Comparison of ENCODE assay signal across 10 cellular contexts in the genomic region with DNA sequence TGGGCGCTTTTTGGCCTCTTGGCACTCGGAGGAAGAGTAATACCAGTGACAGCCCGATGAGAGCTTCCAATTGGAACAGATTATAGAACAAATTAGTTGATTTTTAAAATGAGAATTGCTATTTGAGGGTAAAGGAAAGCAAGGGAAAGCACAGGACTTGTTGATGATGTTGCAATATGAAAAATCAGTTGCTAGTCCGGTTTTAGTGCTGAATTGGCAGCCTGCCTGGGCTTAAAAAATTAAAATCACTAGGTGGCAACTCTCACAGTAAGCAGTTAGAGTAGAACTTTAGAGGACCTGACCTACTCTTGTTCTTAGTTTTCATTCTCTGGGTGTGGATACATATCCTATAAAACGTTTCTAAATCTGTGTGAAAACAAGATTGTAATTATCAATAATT. TPM values are rescaled to one million over a fixed set of nuclear protein-coding genes. Genes with fewer than 3 reads are reported as not detected.
A peak's percentile ranks its signal among the peaks of the same experiment; 100 is the strongest.
DNase-seq lines count a peak whose midpoint lies in the region; ATAC-seq and TF ChIP-seq lines count a peak whose summit lies in the region.
"Had no signal": no experiment of that assay in that cellular context is flagged by ENCODE, and none has a peak within 500 bp of the region (broad histone marks: within the 10 kb centered on the region; RNA-seq: fewer than 3 reads in every experiment).

No MANE protein-coding gene starts in this region.

- no peak overlapping the region for H2AFZ ChIP-seq in smooth muscle cell (ENCODE audit: low read depth)
- no peak overlapping the region for H2AFZ ChIP-seq in H9 (ENCODE audit: low read length)

- H3F3A ChIP-seq in smooth muscle cell (ENCODE audit: low read depth) = peaks cover 5% of the 10 kb centered on the region

- TF ChIP-seq CTCF in foreskin keratinocyte (conservative IDR thresholded peaks at IDR 0.05) (peak; percentile 32), smooth muscle cell (IDR thresholded peaks at IDR 0.05; ENCODE audit: borderline replicate concordance, insufficient read depth, poor library complexity, severe bottlenecking) (no peak), H9 (conservative IDR thresholded peaks at IDR 0.05) (no peak)

- WGBS in smooth muscle cell (ENCODE audit: low lambda C conversion rate) = 89% methylated on average over 5 of the region's 5 CpGs
- no CpG with 5 or more reads among the region's 5 CpGs for WGBS in H9 (ENCODE audit: extremely low coverage, insufficient read length, low lambda C conversion rate)

- peak overlapping the region; percentile 40 for H3K27ac Mint-ChIP-seq in activated CD4-positive, alpha-beta memory T cell treated with anti-CD3 and anti-CD28 coated beads for 36 hours
- H3K27ac Mint-ChIP-seq in H9 = no peak overlapping the region

- no peak overlapping the region for H3K56ac ChIP-seq in H9 (ENCODE audit: insufficient read length, low read depth, low read length)

- no peak overlapping the region for H4K8ac ChIP-seq in H9 (replicated peaks; ENCODE audit: insufficient read length, low read depth, low read length)

- POLR2A ChIA-PET in activated CD4-positive, alpha-beta memory T cell treated with anti-CD3 and anti-CD28 coated beads for 36 hours (lab: Charles Lee) = no interaction called here

- H3K4me2 ChIP-seq in smooth muscle cell = no peak overlapping the region
- H3K4me2 ChIP-seq in H9 (ENCODE audit: insufficient read depth, insufficient read length, low read length) = no peak overlapping the region

- CTCF ChIA-PET in activated CD4-positive, alpha-beta memory T cell treated with anti-CD3 and anti-CD28 coated beads for 36 hours (lab: Charles Lee) = no interaction called here

- no peak overlapping the region for H2BK20ac ChIP-seq in H9 (ENCODE audit: low read depth, low read length, poor library complexity, severe bottlenecking)

- no peak overlapping the region for H3K9ac ChIP-seq in smooth muscle cell (ENCODE audit: low read depth)
- no peak overlapping the region for H3K9ac ChIP-seq in H9 (ENCODE audit: extremely low read depth, insufficient read length, low read length)

- peaks cover 2% of the 10 kb centered on the region for H3K79me1 ChIP-seq in H9 (ENCODE audit: insufficient read depth, low read depth, low read length, poor library complexity, severe bottlenecking)

- H3K79me2 ChIP-seq in smooth muscle cell (ENCODE audit: low read depth) (peaks cover 10% of the 10 kb centered on the region), H9 (ENCODE audit: insufficient read depth, low read length) (no peaks in the 10 kb centered on the region)

- DNase-seq in NCI-H345 (lab: John Stamatoyannopoulos, UW) (peak; percentile 5), NCI-H345 treated with DMSO at 0.1 percent for 48 hours (lab: John Stamatoyannopoulos, UW; ENCODE audit: unreplicated experiment) (no peak), foreskin keratinocyte (peak in 1 of 2 donors; percentile 52), smooth muscle cell (lab: John Stamatoyannopoulos, UW; ENCODE audit: unreplicated experiment) (no peak), H9 (no peak), NCI-H82 treated with DMSO at 0.1 percent for 48 hours (lab: John Stamatoyannopoulos, UW; ENCODE audit: unreplicated experiment) (no peak)
- DNase-seq in activated CD4-positive, alpha-beta memory T cell treated with anti-CD3 and anti-CD28 coated beads for 36 hours = no peak
- no peak for DNase-seq in stimulated activated CD8-positive, alpha-beta memory T cell treated with anti-CD3 and anti-CD28 coated beads, Interleukin-4, amount 100 ng/mL, for 48 hours

- H3K9me3 ChIP-seq in smooth muscle cell (replicated peaks; ENCODE audit: low read depth) (no peaks in the 10 kb centered on the region), H9 (ENCODE audit: control insufficient read depth, low read depth, low read length) (no peaks in the 10 kb centered on the region)

- H3K23me2 ChIP-seq in H9 (ENCODE audit: insufficient read length, low read depth, low read length, poor library complexity, severe bottlenecking) = peaks cover 10% of the 10 kb centered on the region

- peaks cover 40% of the 10 kb centered on the region for H3K36me3 Mint-ChIP-seq in activated CD4-positive, alpha-beta memory T cell treated with anti-CD3 and anti-CD28 coated beads for 36 hours
- peaks cover 10 to 40% (median 39%) of the 10 kb centered on the region in 3 experiments for H3K36me3 Mint-ChIP-seq in H9 (ENCODE audit: insufficient read depth in 1 of 3, low read depth in 3 of 3)

- H2BK120ac ChIP-seq in H9 (ENCODE audit: low read depth, low read length, poor library complexity, severe bottlenecking) = no peak overlapping the region

- no peak overlapping the region for H2BK12ac ChIP-seq in H9 (ENCODE audit: insufficient read length, low read depth, low read length)

- H3K27ac ChIP-seq in foreskin keratinocyte (no peak overlapping the region), smooth muscle cell (ENCODE audit: low read depth) (peak overlapping the region; percentile 17), H9 (ENCODE audit: insufficient read length, low read depth, low read length) (no peak overlapping the region)

- H4K5ac ChIP-seq in H9 (ENCODE audit: insufficient read length, low read depth, low read length) = no peak overlapping the region

- no peak overlapping the region for H2BK5ac ChIP-seq in H9 (ENCODE audit: insufficient read length, low read length)

- no peaks in the 10 kb centered on the region for H3K9me3 Mint-ChIP-seq in activated CD4-positive, alpha-beta memory T cell treated with anti-CD3 and anti-CD28 coated beads for 36 hours
- no peaks in the 10 kb centered on the region for H3K9me3 Mint-ChIP-seq in H9

- H3K4ac ChIP-seq in H9 (ENCODE audit: low read depth, low read length) = no peak overlapping the region

- H4K20me1 ChIP-seq in smooth muscle cell (ENCODE audit: low read depth) (peaks cover 58% of the 10 kb centered on the region), H9 (ENCODE audit: control insufficient read depth, insufficient read depth, insufficient read length) (no peaks in the 10 kb centered on the region)

- no peak overlapping the region for H3T11ph ChIP-seq in H9 (ENCODE audit: low read length)

- H4K91ac ChIP-seq in H9 (ENCODE audit: insufficient read length, low read depth, low read length) = no peak overlapping the region

- ATAC-seq in foreskin keratinocyte = no peak

- H3K23ac ChIP-seq in H9 (ENCODE audit: insufficient read length, low read depth, low read length) = no peak overlapping the region

- H2AK5ac ChIP-seq in H9 (ENCODE audit: insufficient read length, low read length) = no peak overlapping the region

- H3K4me1 Mint-ChIP-seq in activated CD4-positive, alpha-beta memory T cell treated with anti-CD3 and anti-CD28 coated beads for 36 hours (ENCODE audit: low read depth) = peaks cover 59% of the 10 kb centered on the region
- H3K4me1 Mint-ChIP-seq in H9 = peaks cover 18 to 26% of the 10 kb centered on the region in 2 experiments

- H3K4me1 ChIP-seq in foreskin keratinocyte (peaks cover 29% of the 10 kb centered on the region), smooth muscle cell (ENCODE audit: low read depth) (peaks cover 16% of the 10 kb centered on the region), H9 (ENCODE audit: insufficient read depth, low read length) (no peaks in the 10 kb centered on the region)

- no peaks in the 10 kb centered on the region for H3K27me3 ChIP-seq in foreskin keratinocyte
- H3K27me3 ChIP-seq in smooth muscle cell (ENCODE audit: low read depth) = no peaks in the 10 kb centered on the region
- H3K27me3 ChIP-seq in H9 (ENCODE audit: insufficient read depth, low read length) = no peaks in the 10 kb centered on the region

- peak overlapping the region; percentile 13 for H3K4me3 Mint-ChIP-seq in activated CD4-positive, alpha-beta memory T cell treated with anti-CD3 and anti-CD28 coated beads for 36 hours
- H3K4me3 Mint-ChIP-seq in H9 = peak overlapping the region in 1 of 2 experiments; percentile 35; a peak in 2 of 5 replicates

- H3K4me3 ChIP-seq in smooth muscle cell = no peak overlapping the region

- H3K27me3 Mint-ChIP-seq in activated CD4-positive, alpha-beta memory T cell treated with anti-CD3 and anti-CD28 coated beads for 36 hours = no peaks in the 10 kb centered on the region
- no peaks in the 10 kb centered on the region; the same call in none of the 2 replicates for H3K27me3 Mint-ChIP-seq in H9 (ENCODE audit: low read depth)

- intact Hi-C loops in activated CD4-positive, alpha-beta memory T cell treated with anti-CD3 and anti-CD28 coated beads for 36 hours (cut with micrococcal nuclease) = loop anchor here (5.0 kb wide), 1 partner anchor 78 kb away; no protein-coding TSS in a partner anchor

- H3K18ac ChIP-seq in H9 (ENCODE audit: insufficient read length, low read depth, low read length) = no peak overlapping the region

- no peak overlapping the region for H3K14ac ChIP-seq in H9 (ENCODE audit: insufficient read depth, low read length)

- H3K36me3 ChIP-seq in smooth muscle cell (ENCODE audit: low read depth) = peaks cover 5% of the 10 kb centered on the region

- no peak overlapping the region for H2BK15ac ChIP-seq in H9 (ENCODE audit: low read depth, low read length)

RNA-seq across cellular contexts. Expression of a gene that starts 2.1 kb away (rescaled TPM):
- not detected for total RNA-seq in activated CD4-positive, alpha-beta memory T cell treated with anti-CD3 and anti-CD28 coated beads for 36 hours
- not detected in 2 replicates for total RNA-seq in foreskin keratinocyte
- 0.79 TPM in 1 of 2 replicates, not detected in the other for polyA plus RNA-seq in foreskin keratinocyte
- not detected in 2 replicates for total RNA-seq in smooth muscle cell
- not detected in 2 replicates for polyA plus RNA-seq in smooth muscle cell
- not detected in 2 replicates for total RNA-seq in H9 (2021)
- total RNA-seq: kidney epithelial cell had no signal
- polyA plus RNA-seq: AG04450 had no signal

RNA-seq across cellular contexts. Expression of a gene that starts 50.6 kb away (rescaled TPM):
- 10 to 100 TPM; 26.3 to 29.4 TPM for total RNA-seq in activated CD4-positive, alpha-beta memory T cell treated with anti-CD3 and anti-CD28 coated beads for 36 hours
- total RNA-seq in foreskin keratinocyte (8.3 and 12.8 TPM in 2 replicates), smooth muscle cell (14.1 and 16.8 TPM in 2 replicates), H9 (2021) (20.1 and 21.5 TPM in 2 replicates)
- polyA plus RNA-seq in foreskin keratinocyte (1.2 and 1.3 TPM in 2 replicates), smooth muscle cell (3.1 and 3.6 TPM in 2 replicates)

RNA-seq across cellular contexts. Expression of a gene that starts 50.7 kb away (rescaled TPM):
- total RNA-seq in activated CD4-positive, alpha-beta memory T cell treated with anti-CD3 and anti-CD28 coated beads for 36 hours = 10 to 100 TPM; 85.2 to 88.9 TPM
- 103 and 114 TPM in 2 replicates for total RNA-seq in foreskin keratinocyte
- 121 and 140 TPM in 2 replicates for polyA plus RNA-seq in foreskin keratinocyte
- total RNA-seq in smooth muscle cell = 41.3 and 57.3 TPM in 2 replicates
- polyA plus RNA-seq in smooth muscle cell = 57.5 and 59.9 TPM in 2 replicates
- 63.3 and 71.4 TPM in 2 replicates for total RNA-seq in H9 (2021)
